Comparison of ENCODE assay signal across 8 cellular contexts in genomic region chr16:15888072-15888976, GRCh38. TPM values are rescaled to one million over a fixed set of nuclear protein-coding genes. Genes with fewer than 3 reads are reported as not detected.
DNase-seq lines count a peak whose midpoint lies in the region; ATAC-seq and TF ChIP-seq lines count a peak whose summit lies in the region.

Gene CEP20, minus strand, starts transcription at chr16:15888603. Its CDS starts 18 bp downstream, at chr16:15888585.

- peak within 1 kb of the TSS; percentile 99 for H3K9ac ChIP-seq in mesenchymal stem cell (ENCODE audit: low read length)

- peak within 1 kb of the TSS; percentile 84 for H3K27ac ChIP-seq in mesenchymal stem cell (ENCODE audit: low read length, poor library complexity, severe bottlenecking)

- peak within 1 kb of the TSS; percentile 56 for H2BK15ac ChIP-seq in mesenchymal stem cell (ENCODE audit: low read depth, poor library complexity, severe bottlenecking)

- H3K4me2 ChIP-seq in mesenchymal stem cell (ENCODE audit: low read length, poor library complexity, severe bottlenecking), result peak within 1 kb of the TSS; percentile 86

- peak within 1 kb of the TSS in 1 of 2 experiments; percentile 87 for H3K14ac ChIP-seq in mesenchymal stem cell (ENCODE audit: low read length in 2 of 2)

- peak within 1 kb of the TSS; percentile 76 to 95 for H3K18ac ChIP-seq in mesenchymal stem cell (ENCODE audit: low read depth in 1 of 2, low read length in 2 of 2)

- H4K8ac ChIP-seq in mesenchymal stem cell (ENCODE audit: low read length), result peak within 1 kb of the TSS; percentile 92

- 4% methylated on average over 41 of the region's 41 CpGs for WGBS in mesenchymal stem cell

- peak within 1 kb of the TSS; percentile 88 to 95 for H3K4me3 ChIP-seq in mesenchymal stem cell (ENCODE audit: insufficient read depth in 1 of 2, low read depth in 1 of 2, low read length in 2 of 2)

- H2BK120ac ChIP-seq in mesenchymal stem cell (ENCODE audit: low read depth, low read length), result peak within 1 kb of the TSS; percentile 9

- H3K27ac Mint-ChIP-seq in effector memory CD8-positive, alpha-beta T cell, result peak within 1 kb of the TSS; percentile 96 to 97

- H3K27me3 ChIP-seq in mesenchymal stem cell (ENCODE audit: control insufficient read depth in 1 of 2, insufficient read depth in 1 of 2, low read length in 2 of 2), result no peaks in the 10 kb centered on the region

- H2BK12ac ChIP-seq in mesenchymal stem cell (ENCODE audit: low read length in 2 of 2), result peak within 1 kb of the TSS in 1 of 2 experiments; percentile 63

- POLR2A ChIA-PET in activated CD8-positive, alpha-beta memory T cell treated with anti-CD3 and anti-CD28 coated beads for 36 hours (lab: Charles Lee), result interaction anchor here (0.5 to 1.3 kb wide), 9 partner anchors 10 to 246 kb away, joined by 3 to 8 read pairs (median 5); no protein-coding TSS in a partner anchor

- H4K91ac ChIP-seq in mesenchymal stem cell (ENCODE audit: low read length), result peak within 1 kb of the TSS; percentile 61

- CTCF ChIA-PET in activated CD8-positive, alpha-beta memory T cell treated with anti-CD3 and anti-CD28 coated beads for 36 hours (lab: Charles Lee), result interaction anchor here (0.7 to 1.5 kb wide), 6 partner anchors 9 to 64 kb away, joined by 3 to 5 read pairs (median 3); no protein-coding TSS in a partner anchor

- peaks cover 31 to 34% of the 10 kb centered on the region in 2 donors for H3K4me1 Mint-ChIP-seq in effector memory CD8-positive, alpha-beta T cell (ENCODE audit: low read depth in 2 of 2)

- peak within 1 kb of the TSS; percentile 66 for H2BK5ac ChIP-seq in mesenchymal stem cell (ENCODE audit: low read depth, low read length, poor library complexity, severe bottlenecking)

- DNase-seq in COLO829 (ENCODE audit: low spot score) (peak; percentile 99), GM20000 (ENCODE audit: low spot score) (peak; percentile 98), HT-29 (ENCODE audit: low spot score) (peak; percentile 99), NOMO-1 (lab: John Stamatoyannopoulos, UW; ENCODE audit: unreplicated experiment in 2 of 2) (peak; percentile 98), mesenchymal stem cell (peak; percentile 99)
- DNase-seq in effector memory CD8-positive, alpha-beta T cell, result peak; percentile 98 to 100 (median 99)
- DNase-seq in stimulated activated CD8-positive, alpha-beta memory T cell treated with anti-CD3 and anti-CD28 coated beads, Interleukin-12 subunit alpha, Interleukin-12 subunit beta, amount 100 ng/mL, for 4 hours (ENCODE audit: low read depth), result peak; percentile 98

- H3K79me1 ChIP-seq in mesenchymal stem cell (replicated peaks; ENCODE audit: low read length, poor library complexity, severe bottlenecking), result peaks cover 4% of the 10 kb centered on the region

- H3K4me3 Mint-ChIP-seq in effector memory CD8-positive, alpha-beta T cell, result peak within 1 kb of the TSS; percentile 96 to 100

- no peaks in the 10 kb centered on the region for H3K27me3 Mint-ChIP-seq in effector memory CD8-positive, alpha-beta T cell

- peak within 1 kb of the TSS; percentile 83 to 86 for H3K4ac ChIP-seq in mesenchymal stem cell (ENCODE audit: low read depth in 1 of 2, low read length in 2 of 2)

- H3K4me1 ChIP-seq in mesenchymal stem cell (ENCODE audit: control insufficient read depth, insufficient read depth, low read depth, low read length), result peaks cover 2% of the 10 kb centered on the region

- no peak within 1 kb of the TSS for H3K23ac ChIP-seq in mesenchymal stem cell (ENCODE audit: low read length in 2 of 2)

- peak; percentile 96 for ATAC-seq in effector memory CD8-positive, alpha-beta T cell (replicated peaks)

- peak within 1 kb of the TSS; percentile 69 for H2AFZ ChIP-seq in mesenchymal stem cell (ENCODE audit: low read depth, low read length)

- H3K9me3 Mint-ChIP-seq in effector memory CD8-positive, alpha-beta T cell, result no peaks in the 10 kb centered on the region

- H3K36me3 ChIP-seq in mesenchymal stem cell (ENCODE audit: control insufficient read depth in 1 of 2, insufficient read depth in 2 of 2, low read depth in 1 of 2, low read length in 2 of 2), result peaks cover 4 to 10% of the 10 kb centered on the region in 2 experiments

- no peak for TF ChIP-seq CTCF in GM20000 (IDR thresholded peaks at IDR 0.05; ENCODE audit: extremely low read depth, missing control alignments)

- no peaks in the 10 kb centered on the region for H3K9me3 ChIP-seq in mesenchymal stem cell (ENCODE audit: control insufficient read depth, low read length)

- H3K36me3 Mint-ChIP-seq in effector memory CD8-positive, alpha-beta T cell (ENCODE audit: insufficient read depth), result peaks cover 15% of the 10 kb centered on the region

- H2AK5ac ChIP-seq in mesenchymal stem cell (ENCODE audit: low read length, severe bottlenecking), result peak within 1 kb of the TSS; percentile 43

RNA-seq across cellular contexts. Expression of gene CEP20, which starts in this region (rescaled TPM):
- total RNA-seq in HT-29 (2014; rRNA removed; shearing (Covaris generic)), result 17.3 and 19.2 TPM in 2 replicates
- 10 to 100 TPM; 38.8 to 40.1 TPM for total RNA-seq in activated CD8-positive, alpha-beta memory T cell treated with anti-CD3 and anti-CD28 coated beads for 36 hours
- polyA plus RNA-seq in mesenchymal stem cell (2013, experiment 1 of 2), result 28.3 TPM
- 27.8 TPM for polyA plus RNA-seq in mesenchymal stem cell (2013, experiment 2 of 2)

Comparison
In these comparisons a context has a peak if more than half of its experiments do, and no peak if none do; other contexts are left out.
1. Peak in every context shown above with its lines: DNase-seq, ATAC-seq, H3K4me3 ChIP-seq and H3K27ac ChIP-seq.